Comparison of ENCODE assay signal across 20 cellular contexts in genomic region chr19:18051887-18052286, GRCh38. TPM values are rescaled to one million over a fixed set of nuclear protein-coding genes. Genes with fewer than 3 reads are reported as not detected.
DNase-seq lines count a peak whose midpoint lies in the region; ATAC-seq, FAIRE-seq and TF ChIP-seq lines count a peak whose summit lies in the region.
"Had no signal": no experiment of that assay in that cellular context is flagged by ENCODE, and none has a peak within 500 bp of the region (broad histone marks: within the 10 kb centered on the region; RNA-seq: fewer than 3 reads in every experiment).

No MANE protein-coding gene starts in this region.

- ATAC-seq in GM21367 (IDR thresholded peaks at IDR 0.05; ENCODE audit: unreplicated experiment) = no peak
- ATAC-seq in HG03460 (IDR thresholded peaks at IDR 0.05; ENCODE audit: unreplicated experiment) = no peak
- ATAC-seq: activated CD4-positive, alpha-beta T cell treated with anti-CD3 and anti-CD28 coated beads for 36 hours had no signal

- H4K20me1 ChIP-seq in GM23248 (ENCODE audit: insufficient read depth) = no peaks in the 10 kb centered on the region
- no peaks in the 10 kb centered on the region for H4K20me1 ChIP-seq in endothelial cell of umbilical vein (replicated peaks; ENCODE audit: control insufficient read depth, extremely low read depth, insufficient read depth, low read length)

- no peaks in the 10 kb centered on the region for H3K36me3 ChIP-seq in GM23248 (ENCODE audit: low read depth)
- H3K36me3 ChIP-seq in endothelial cell of umbilical vein (ENCODE audit: control insufficient read depth in 2 of 2, extremely low read depth in 1 of 2, insufficient read depth in 2 of 2, low read length in 2 of 2) = no peaks in the 10 kb centered on the region
- no peaks in the 10 kb centered on the region for H3K36me3 ChIP-seq in kidney (ENCODE audit: control insufficient read depth in 1 of 2, insufficient read depth in 2 of 2, low read length in 2 of 2)
- no peaks in the 10 kb centered on the region for H3K36me3 ChIP-seq in stomach

- CTCF ChIA-PET in endothelial cell of umbilical vein (lab: Charles Lee) = interaction anchor here (0.7 kb wide), 1 partner anchor 10 kb away, joined by 3 read pairs; no protein-coding TSS in a partner anchor

- H3K9me3 ChIP-seq in GM23248 (ENCODE audit: low read depth) (no peaks in the 10 kb centered on the region), endothelial cell of umbilical vein (replicated peaks; ENCODE audit: control insufficient read depth, insufficient read depth, low read length) (no peaks in the 10 kb centered on the region), kidney (ENCODE audit: control insufficient read depth in 1 of 2, low read length in 2 of 2) (no peaks in the 10 kb centered on the region), stomach (no peaks in the 10 kb centered on the region)

- DNase-seq in GM23248 (peak; percentile 40), endothelial cell of umbilical vein (ENCODE audit: low read depth, low spot score) (no peak), kidney (peak; percentile 87), stomach (peak; percentile 64)
- DNase-seq in activated T-cell treated with anti-CD3 and anti-CD28 coated beads, Interleukin-2, amount 50 U/mL, for 24 hours = no peak
- DNase-seq in activated naive CD4-positive, alpha-beta T cell treated with Interleukin-2 at 50 U/mL for 16 hours = no peak
- DNase-seq: activated CD4-positive, alpha-beta T cell treated with anti-CD3 and anti-CD28 coated beads for 36 hours; activated naive CD4-positive, alpha-beta T cell treated with anti-CD3 and anti-CD28 coated beads for 36 hours; effector CD4-positive, alpha-beta T cell; mesendoderm; NCI-H1092 treated with DMSO at 0.1 percent for 48 hours; NCI-H2227 treated with DMSO at 0.1 percent for 48 hours; SHP77 treated with DMSO at 0.1 percent for 48 hours; stimulated activated naive CD4-positive, alpha-beta T cell had no signal

- no peaks in the 10 kb centered on the region for H3K27me3 Mint-ChIP-seq in activated T-cell treated with anti-CD3 and anti-CD28 coated beads, Interleukin-2, amount 50 U/mL, for 24 hours
- H3K27me3 Mint-ChIP-seq: activated CD4-positive, alpha-beta T cell treated with anti-CD3 and anti-CD28 coated beads for 36 hours had no signal

- no peaks in the 10 kb centered on the region for H3K9me3 Mint-ChIP-seq in activated T-cell treated with anti-CD3 and anti-CD28 coated beads, Interleukin-2, amount 50 U/mL, for 24 hours
- H3K9me3 Mint-ChIP-seq: activated naive CD4-positive, alpha-beta T cell treated with anti-CD3 and anti-CD28 coated beads for 36 hours had no signal

- H3K27ac ChIP-seq in GM23248 = no peak overlapping the region
- no peak overlapping the region for H3K27ac ChIP-seq in endothelial cell of umbilical vein (ENCODE audit: insufficient read depth, low read depth, low read length)
- H3K27ac ChIP-seq in kidney (ENCODE audit: low read depth in 2 of 2, low read length in 2 of 2) = peak overlapping the region; percentile 53 to 76
- peak overlapping the region; percentile 61 to 81 (median 70) for H3K27ac ChIP-seq in stomach
- H3K27ac ChIP-seq: KMS-11 had no signal

- TF ChIP-seq CTCF in endothelial cell of umbilical vein (IDR thresholded peaks at IDR 0.05; ENCODE audit: extremely low read depth in 1 of 2, insufficient read depth in 1 of 2, low read depth in 1 of 2, low read length in 2 of 2) = no peak
- TF ChIP-seq CTCF in kidney (IDR thresholded peaks at IDR 0.05; ENCODE audit: borderline replicate concordance, extremely low read depth, insufficient read depth) = no peak
- no peak for TF ChIP-seq CTCF in stomach (IDR thresholded peaks at IDR 0.05)

- H3K9ac ChIP-seq in GM23248 (peak overlapping the region; percentile 42), endothelial cell of umbilical vein (replicated peaks; ENCODE audit: extremely low read depth, insufficient read depth, low read length) (no peak overlapping the region), kidney (ENCODE audit: low read length in 2 of 2) (no peak overlapping the region)
- H3K9ac ChIP-seq: KMS-11 had no signal

- peak overlapping the region; percentile 21 for H3K4me3 ChIP-seq in GM23248
- no peak overlapping the region for H3K4me3 ChIP-seq in endothelial cell of umbilical vein (replicated peaks in 1 of 3; ENCODE audit: insufficient read depth in 1 of 3, low read depth in 1 of 3, low read length in 3 of 3)
- no peak overlapping the region for H3K4me3 ChIP-seq in kidney (ENCODE audit: low read length in 2 of 2)
- H3K4me3 ChIP-seq in stomach = peak overlapping the region; percentile 18 to 37 (median 29)

- dilution Hi-C loops in endothelial cell of umbilical vein (cut with MboI; ENCODE audit: extremely low pct_ligation_motif_present, low sequenced_read_pairs) = no loop called here

- H3K4me1 ChIP-seq in GM23248 (ENCODE audit: insufficient read depth) (0 out of 2 replicates have a peak, but pooled peaks cover 3% of the 10 kb centered on the region), endothelial cell of umbilical vein (ENCODE audit: control insufficient read depth, extremely low read depth, insufficient read depth, low read length) (no peaks in the 10 kb centered on the region), kidney (ENCODE audit: control insufficient read depth in 1 of 2, insufficient read depth in 1 of 2, low read depth in 1 of 2, low read length in 2 of 2) (peaks cover 3 to 7% of the 10 kb centered on the region in 2 donors), stomach (peaks cover 24 to 42% (median 35%) of the 10 kb centered on the region in 4 donors)

- no peaks in the 10 kb centered on the region for H3K79me2 ChIP-seq in GM23248 (ENCODE audit: insufficient read depth)
- no peaks in the 10 kb centered on the region for H3K79me2 ChIP-seq in endothelial cell of umbilical vein (ENCODE audit: control insufficient read depth, insufficient read depth, low read length)

- FAIRE-seq in endothelial cell of umbilical vein (lab: Jason Lieb, UNC) = no peak
- FAIRE-seq in kidney (lab: Jason Lieb, UNC) = no peak
- FAIRE-seq: bronchial epithelial cell, GM12892 had no signal

- no peaks in the 10 kb centered on the region for H3K9me1 ChIP-seq in endothelial cell of umbilical vein (replicated peaks; ENCODE audit: control insufficient read depth, extremely low read depth, insufficient read depth, low read length)

- H3K36me3 Mint-ChIP-seq in activated T-cell treated with anti-CD3 and anti-CD28 coated beads, Interleukin-2, amount 50 U/mL, for 24 hours (ENCODE audit: low read depth) = no peaks in the 10 kb centered on the region

- no peak overlapping the region for H3K27ac Mint-ChIP-seq in activated T-cell treated with anti-CD3 and anti-CD28 coated beads, Interleukin-2, amount 50 U/mL, for 24 hours
- H3K27ac Mint-ChIP-seq: activated CD4-positive, alpha-beta T cell treated with anti-CD3 and anti-CD28 coated beads for 36 hours; activated naive CD4-positive, alpha-beta T cell treated with anti-CD3 and anti-CD28 coated beads for 36 hours had no signal

- H2AFZ ChIP-seq in GM23248 = peak overlapping the region; percentile 62
- no peak overlapping the region for H2AFZ ChIP-seq in endothelial cell of umbilical vein (ENCODE audit: low read depth, low read length)

- no peaks in the 10 kb centered on the region for H3K27me3 ChIP-seq in GM23248 (replicated peaks; ENCODE audit: insufficient read depth)
- peaks cover 2 to 5% of the 10 kb centered on the region in 2 experiments for H3K27me3 ChIP-seq in endothelial cell of umbilical vein (ENCODE audit: control insufficient read depth in 2 of 2, insufficient read depth in 2 of 2, low read length in 2 of 2)
- H3K27me3 ChIP-seq in stomach = peaks cover 0 to 5% (median 0%) of the 10 kb centered on the region in 3 donors

- no peak overlapping the region for H3K4me3 Mint-ChIP-seq in activated T-cell treated with anti-CD3 and anti-CD28 coated beads, Interleukin-2, amount 50 U/mL, for 24 hours
- H3K4me3 Mint-ChIP-seq: activated CD4-positive, alpha-beta T cell treated with anti-CD3 and anti-CD28 coated beads for 36 hours; activated naive CD4-positive, alpha-beta T cell treated with anti-CD3 and anti-CD28 coated beads for 36 hours had no signal

- intact Hi-C loops in endothelial cell of umbilical vein (cut with micrococcal nuclease) (no loop called here), kidney (cut with DNase I) (no loop called here), stomach (cut with DNase I; ENCODE audit: low total_unique reads) (no loop called here)

- in situ Hi-C loops in GM23248 (cut with MboI) = loop anchor here (10.0 kb wide), 1 partner anchor 47 kb away; the partner anchor contains the start of gene ARRDC2

- peaks cover 15% of the 10 kb centered on the region for H3F3A ChIP-seq in GM23248 (ENCODE audit: insufficient read depth)

- TF ChIP-seq POLR2A in endothelial cell of umbilical vein (IDR thresholded peaks at IDR 0.05; ENCODE audit: low read depth, low read length) = no peak
- TF ChIP-seq POLR2A in stomach (IDR thresholded peaks at IDR 0.05) = no peak

- peaks cover 20% of the 10 kb centered on the region for H3K4me1 Mint-ChIP-seq in activated T-cell treated with anti-CD3 and anti-CD28 coated beads, Interleukin-2, amount 50 U/mL, for 24 hours (ENCODE audit: low read depth)

- WGBS in GM23248 (ENCODE audit: low coverage in 1 of 2, low lambda C conversion rate in 2 of 2, missing lambda C conversion rate in 2 of 2), 2 experiments = 4 to 5% methylated on average over 27 to 31 of the region's 31 CpGs
- WGBS in stomach, 5 donors = 6 to 39% (median 15%) methylated on average over 15 to 31 of the region's 31 CpGs

- no peaks in the 10 kb centered on the region for H3K9me2 ChIP-seq in GM23248 (ENCODE audit: insufficient read depth)

- BruUV-seq in endothelial cell of umbilical vein (replicated peaks; lab: Mats Ljungman, UMichigan) = no TSS peak

- H3K4me2 ChIP-seq in GM23248 (ENCODE audit: unreplicated experiment) (peak overlapping the region; percentile 61), endothelial cell of umbilical vein (ENCODE audit: insufficient read depth, low read length) (no peak overlapping the region)
- H3K4me2 ChIP-seq: KMS-11 had no signal

- POLR2A ChIA-PET in endothelial cell of umbilical vein (lab: Charles Lee) = no interaction called here

- no peak for TF ChIP-seq EP300 in stomach (IDR thresholded peaks at IDR 0.05)

RNA-seq across cellular contexts. Expression of gene IL12RB1, which starts 34.8 kb away (rescaled TPM):
- not detected in 2 replicates for total RNA-seq in GM23248 (2014; rRNA removed; shearing (Covaris generic))
- polyA plus RNA-seq in GM23248 (2016; fragmentation: Nextera tagmentation; extraction: Ambion mirVana) = not detected in 2 replicates
- not detected in 2 replicates for total RNA-seq in endothelial cell of umbilical vein
- not detected in 2 replicates for polyA plus RNA-seq in endothelial cell of umbilical vein
- polyA plus RNA-seq in endothelial cell of umbilical vein (2011; cell fraction: cytosol; rRNA removed) = not detected in 2 replicates
- not detected in 2 replicates for polyA plus RNA-seq in endothelial cell of umbilical vein (2011; cell fraction: nucleus; rRNA removed)
- not detected in 2 replicates for polyA plus RNA-seq in endothelial cell of umbilical vein (2012)
- polyA minus RNA-seq in endothelial cell of umbilical vein = not detected in 2 replicates
- polyA minus RNA-seq in endothelial cell of umbilical vein (2011; cell fraction: cytosol; rRNA and poly(A)+ RNA removed) = not detected
- polyA minus RNA-seq in endothelial cell of umbilical vein (2011; cell fraction: nucleus; rRNA and poly(A)+ RNA removed) = not detected in 2 replicates
- 3.2 TPM for total RNA-seq in kidney
- polyA plus RNA-seq in kidney (ENCODE audit: insufficient read depth, low read depth, low replicate concordance) = 0.45 TPM
- 1 to 10 TPM in 1 of 5 donors, under 1 TPM in 1, not detected in 3; 0.18 to 9.3 TPM for total RNA-seq in stomach
- under 1 TPM in 2 of 3 donors, not detected in 1; 0.68 to 0.87 TPM for polyA plus RNA-seq in stomach
- total RNA-seq: G401 had no signal

RNA-seq across cellular contexts. Expression of gene ARRDC2, which starts 43.9 kb away (rescaled TPM):
- 15.9 and 19.7 TPM in 2 replicates for total RNA-seq in GM23248 (2014; rRNA removed; shearing (Covaris generic))
- polyA plus RNA-seq in GM23248 (2016; fragmentation: Nextera tagmentation; extraction: Ambion mirVana) (5.4 and 5.7 TPM in 2 replicates), endothelial cell of umbilical vein (10.2 and 12.4 TPM in 2 replicates), kidney (ENCODE audit: insufficient read depth, low read depth, low replicate concordance) (20.8 TPM), stomach (10 to 100 TPM; 31.4 to 34.1 (median 32.7) TPM)
- total RNA-seq in endothelial cell of umbilical vein (17.2 and 17.4 TPM in 2 replicates), kidney (68.4 TPM), stomach (100 to 1,000 TPM in 1 of 5 donors, 10 to 100 TPM in 4; 19.8 to 130 (median 60.8) TPM)
- 8.4 and 9.5 TPM in 2 replicates for polyA plus RNA-seq in endothelial cell of umbilical vein (2011; cell fraction: cytosol; rRNA removed)
- 20.7 and 22.0 TPM in 2 replicates for polyA plus RNA-seq in endothelial cell of umbilical vein (2011; cell fraction: nucleus; rRNA removed)
- 6.3 and 10.6 TPM in 2 replicates for polyA plus RNA-seq in endothelial cell of umbilical vein (2012)
- 6.0 and 8.6 TPM in 2 replicates for polyA minus RNA-seq in endothelial cell of umbilical vein
- 14.2 TPM for polyA minus RNA-seq in endothelial cell of umbilical vein (2011; cell fraction: cytosol; rRNA and poly(A)+ RNA removed)
- polyA minus RNA-seq in endothelial cell of umbilical vein (2011; cell fraction: nucleus; rRNA and poly(A)+ RNA removed) = 9.4 and 13.4 TPM in 2 replicates

RNA-seq across cellular contexts. Expression of gene MAST3, which starts 45.7 kb away (rescaled TPM):
- total RNA-seq in GM23248 (2014; rRNA removed; shearing (Covaris generic)) = 3.2 and 3.8 TPM in 2 replicates
- polyA plus RNA-seq in GM23248 (2016; fragmentation: Nextera tagmentation; extraction: Ambion mirVana) (5.6 and 6.1 TPM in 2 replicates), endothelial cell of umbilical vein (1.5 TPM in 2 replicates), kidney (ENCODE audit: insufficient read depth, low read depth, low replicate concordance) (5.6 TPM), stomach (1 to 10 TPM; 1.8 to 4.0 (median 1.9) TPM)
- total RNA-seq in endothelial cell of umbilical vein (2.7 and 4.2 TPM in 2 replicates), kidney (16.0 TPM), stomach (10 to 100 TPM in 3 of 5 donors, 1 to 10 TPM in 2; 1.7 to 29.0 (median 10.7) TPM)
- 0.94 and 1.1 TPM in 2 replicates for polyA plus RNA-seq in endothelial cell of umbilical vein (2011; cell fraction: cytosol; rRNA removed)
- 2.3 and 2.4 TPM in 2 replicates for polyA plus RNA-seq in endothelial cell of umbilical vein (2011; cell fraction: nucleus; rRNA removed)
- polyA plus RNA-seq in endothelial cell of umbilical vein (2012) = 1.9 and 3.3 TPM in 2 replicates
- polyA minus RNA-seq in endothelial cell of umbilical vein = 2.4 and 2.5 TPM in 2 replicates
- 4.2 TPM for polyA minus RNA-seq in endothelial cell of umbilical vein (2011; cell fraction: cytosol; rRNA and poly(A)+ RNA removed)
- polyA minus RNA-seq in endothelial cell of umbilical vein (2011; cell fraction: nucleus; rRNA and poly(A)+ RNA removed) = 1.9 and 2.2 TPM in 2 replicates

Comparison
In these comparisons a context has a peak if more than half of its experiments do, and no peak if none do; other contexts are left out.
1. DNase-seq: peak in GM23248 (single experiment), kidney (single experiment) and stomach (single experiment); none in endothelial cell of umbilical vein (single experiment), activated T-cell treated with anti-CD3 and anti-CD28 coated beads, Interleukin-2, amount 50 U/mL, for 24 hours (single experiment) and activated naive CD4-positive, alpha-beta T cell treated with Interleukin-2 at 50 U/mL for 16 hours (single experiment).
2. H3K27ac ChIP-seq: peak in kidney (2 of 2) and stomach (5 of 5); none in GM23248 (single experiment) and endothelial cell of umbilical vein (single experiment).
3. H3K4me3 ChIP-seq: peak in GM23248 (single experiment) and stomach (4 of 4); none in endothelial cell of umbilical vein (0 of 3) and kidney (0 of 2).